Comparison of ENCODE assay signal across 8 cellular contexts in the genomic region with DNA sequence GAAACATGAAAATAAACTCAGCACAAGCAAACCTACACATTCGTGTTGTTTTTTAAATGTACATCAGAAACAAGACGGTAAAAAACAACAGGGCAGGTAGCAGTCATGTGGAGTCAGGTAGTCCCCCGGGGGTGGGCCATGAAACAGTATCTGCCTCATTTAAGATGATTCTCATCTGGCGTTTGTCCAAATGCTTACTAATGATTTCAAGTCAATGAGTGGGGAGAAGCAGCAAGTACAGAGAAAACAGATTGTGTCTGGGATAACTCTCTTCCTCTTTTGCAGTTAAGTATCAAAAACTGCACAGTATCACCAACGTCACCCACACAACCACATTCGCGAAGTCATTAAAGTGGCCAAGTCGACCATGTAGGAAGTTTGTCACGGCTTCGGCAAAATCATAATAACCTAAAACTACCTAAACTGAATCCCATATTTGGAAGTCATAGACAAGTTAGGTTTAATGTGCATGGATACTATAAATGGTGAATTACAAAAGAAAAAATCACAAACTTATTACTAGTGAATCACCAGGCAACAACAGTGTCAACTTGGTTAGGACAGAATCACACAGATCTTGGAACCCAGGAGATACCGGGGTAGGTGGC. TPM values are rescaled to one million over a fixed set of nuclear protein-coding genes. Genes with fewer than 3 reads are reported as not detected.
DNase-seq lines count a peak whose midpoint lies in the region; ATAC-seq and TF ChIP-seq lines count a peak whose summit lies in the region.

No MANE protein-coding gene starts in this region.

- TF ChIP-seq CTCF in CD8-positive, alpha-beta T cell (IDR thresholded peaks at IDR 0.05), result no peak
- no peak for TF ChIP-seq CTCF in colonic mucosa (IDR thresholded peaks at IDR 0.05)

- H3K27ac ChIP-seq in CD8-positive, alpha-beta T cell (ENCODE audit: low read depth, low read length), result peak overlapping the region; percentile 99
- peak overlapping the region; percentile 96 for H3K27ac ChIP-seq in SJSA1
- peak overlapping the region; percentile 97 for H3K27ac ChIP-seq in colonic mucosa

- H3K4me3 ChIP-seq in CD8-positive, alpha-beta T cell (ENCODE audit: low read depth, low read length), result peak overlapping the region; percentile 90
- H3K4me3 ChIP-seq in SJSA1, result peak overlapping the region; percentile 59
- peak overlapping the region; percentile 73 for H3K4me3 ChIP-seq in colonic mucosa
- H3K4me3 ChIP-seq in mucosa of stomach (ENCODE audit: low read length), result peak overlapping the region; percentile 70

- no peak overlapping the region for H3K27ac Mint-ChIP-seq in CD8-positive, alpha-beta T cell

- no peaks in the 10 kb centered on the region for H3K27me3 ChIP-seq in CD8-positive, alpha-beta T cell (ENCODE audit: insufficient read depth, low read length)
- H3K27me3 ChIP-seq in SJSA1 (replicated peaks) (no peaks in the 10 kb centered on the region), colonic mucosa (no peaks in the 10 kb centered on the region), mucosa of stomach (ENCODE audit: control insufficient read depth, insufficient read depth, low read length) (no peaks in the 10 kb centered on the region)

- peaks cover 19% of the 10 kb centered on the region for H3K36me3 Mint-ChIP-seq in CD8-positive, alpha-beta T cell

- intact Hi-C loops in CD8-positive, alpha-beta T cell (cut with DNase I, micrococcal nuclease), result loop anchor here (2.0 to 10.0 kb wide), 7 partner anchors 35 to 772 kb away; a partner anchor contains a TSS
- intact Hi-C loops in colonic mucosa (cut with DNase I), result no loop called here
- intact Hi-C loops in sciatic nerve (cut with DNase I), result no loop called here

- peaks cover 7% of the 10 kb centered on the region for H3K27me3 Mint-ChIP-seq in CD8-positive, alpha-beta T cell (ENCODE audit: low read depth)

- peaks cover 28% of the 10 kb centered on the region for H3K4me1 ChIP-seq in CD8-positive, alpha-beta T cell (ENCODE audit: insufficient read depth, low read length)
- H3K4me1 ChIP-seq in SJSA1 (replicated peaks), result peaks cover 32% of the 10 kb centered on the region
- H3K4me1 ChIP-seq in colonic mucosa, result no peaks in the 10 kb centered on the region
- H3K4me1 ChIP-seq in mucosa of stomach (ENCODE audit: control insufficient read depth, insufficient read depth, low read length), result peaks cover 6% of the 10 kb centered on the region

- CTCF ChIA-PET in CD8-positive, alpha-beta T cell (lab: Charles Lee), result interaction anchor here (1.0 to 1.3 kb wide), 2 partner anchors 13 to 35 kb away, joined by 3 to 6 read pairs; no protein-coding TSS in a partner anchor

- H3K4me1 Mint-ChIP-seq in CD8-positive, alpha-beta T cell (ENCODE audit: low read depth), result peaks cover 41% of the 10 kb centered on the region

- H3K9me3 ChIP-seq in CD8-positive, alpha-beta T cell (ENCODE audit: low read length), result no peaks in the 10 kb centered on the region
- no peaks in the 10 kb centered on the region for H3K9me3 ChIP-seq in SJSA1 (replicated peaks)
- no peaks in the 10 kb centered on the region for H3K9me3 ChIP-seq in colonic mucosa
- H3K9me3 ChIP-seq in mucosa of stomach (ENCODE audit: control insufficient read depth, low read length), result no peaks in the 10 kb centered on the region

- H3K4me3 Mint-ChIP-seq in CD8-positive, alpha-beta T cell, result no peak overlapping the region

- peak in 4 of 7 experiments; percentile 9 to 75 (median 48) for DNase-seq in CD8-positive, alpha-beta T cell
- DNase-seq in LHCN-M2 (ENCODE audit: low read depth), result peak; percentile 66
- DNase-seq in SJSA1 (ENCODE audit: low read depth in 1 of 2, low spot score in 2 of 2), result peak in 1 of 2 experiments; percentile 44
- peak; percentile 46 for DNase-seq in colonic mucosa
- no peak for DNase-seq in sciatic nerve (ENCODE audit: low spot score)

- H3K36me3 ChIP-seq in CD8-positive, alpha-beta T cell (ENCODE audit: insufficient read depth, low read length), result no peaks in the 10 kb centered on the region
- H3K36me3 ChIP-seq in SJSA1 (no peaks in the 10 kb centered on the region), colonic mucosa (no peaks in the 10 kb centered on the region), mucosa of stomach (ENCODE audit: control insufficient read depth, insufficient read depth, low read length) (no peaks in the 10 kb centered on the region)

- no peaks in the 10 kb centered on the region for H3K9me3 Mint-ChIP-seq in CD8-positive, alpha-beta T cell

- H3K9ac ChIP-seq in colonic mucosa (ENCODE audit: low read depth in 2 of 2, low read length in 2 of 2) (peak overlapping the region in 1 of 2 donors; percentile 97), mucosa of stomach (ENCODE audit: low read length) (peak overlapping the region; percentile 77)

- POLR2A ChIA-PET in CD8-positive, alpha-beta T cell (lab: Charles Lee), result no interaction called here

- ATAC-seq in CD8-positive, alpha-beta T cell, result peak; percentile 39
- peak; percentile 26 for ATAC-seq in GM19372 (IDR thresholded peaks at IDR 0.05; ENCODE audit: low read depth, unreplicated experiment)
- ATAC-seq in GM19467 (IDR thresholded peaks at IDR 0.05; ENCODE audit: unreplicated experiment), result no peak
- ATAC-seq in sciatic nerve, result no peak

RNA-seq across cellular contexts. Expression of a gene that starts 1.2 kb away (rescaled TPM):
- total RNA-seq in CD8-positive, alpha-beta T cell, result 10 to 100 TPM; 92.4 to 98.8 TPM
- 134 and 174 TPM in 2 replicates for total RNA-seq in LHCN-M2 (2014; rRNA removed)
- polyA plus RNA-seq in LHCN-M2 (2012), result 279 TPM
- total RNA-seq in SJSA1 (2014; rRNA removed; shearing (Covaris generic)), result 161 and 214 TPM in 2 replicates
- 100 to 1,000 TPM; 158 to 190 TPM for total RNA-seq in colonic mucosa
- total RNA-seq in sciatic nerve, result 253 TPM

RNA-seq across cellular contexts. Expression of a gene that starts 37.7 kb away (rescaled TPM):
- total RNA-seq in CD8-positive, alpha-beta T cell, result not detected
- total RNA-seq in LHCN-M2 (2014; rRNA removed) (6.9 and 8.2 TPM in 2 replicates), colonic mucosa (under 1 TPM; 0.12 to 0.13 TPM), sciatic nerve (8.8 TPM)
- polyA plus RNA-seq in LHCN-M2 (2012), result 8.0 TPM
- total RNA-seq in SJSA1 (2014; rRNA removed; shearing (Covaris generic)), result 2.9 and 4.3 TPM in 2 replicates

Comparison
In these comparisons a context has a peak if more than half of its experiments do, and no peak if none do; other contexts are left out.
1. ATAC-seq: peak in CD8-positive, alpha-beta T cell (single experiment) and GM19372 (single experiment); none in GM19467 (single experiment) and sciatic nerve (single experiment).
2. intact Hi-C loops: an anchor here in CD8-positive, alpha-beta T cell (2.0 to 10.0 kb wide); none called in colonic mucosa and sciatic nerve.
3. Peak in every context shown above with its lines, with median percentiles within 50 percentile points of each other: H3K27ac ChIP-seq and H3K4me3 ChIP-seq.